Comparison of ENCODE assay signal across 10 cellular contexts in genomic region chr19:10408511-10409291, GRCh38. TPM values are rescaled to one million over a fixed set of nuclear protein-coding genes. Genes with fewer than 3 reads are reported as not detected.
DNase-seq lines count a peak whose midpoint lies in the region; ATAC-seq and TF ChIP-seq lines count a peak whose summit lies in the region.
"Had no signal": no experiment of that assay in that cellular context is flagged by ENCODE, and none has a peak within 500 bp of the region (broad histone marks: within the 10 kb centered on the region; RNA-seq: fewer than 3 reads in every experiment).

No MANE protein-coding gene starts in this region.

- H3K36me3 ChIP-seq in SK-N-SH (replicated peaks in 1 of 2; ENCODE audit: control insufficient read depth in 1 of 2, insufficient read depth in 2 of 2, low read length in 1 of 2): no peaks in the 10 kb centered on the region
- H3K36me3 ChIP-seq in vagina: no peaks in the 10 kb centered on the region

- no peak overlapping the region for H3K4me3 ChIP-seq in SK-N-SH (ENCODE audit: low read depth in 2 of 2, low read length in 1 of 2)
- H3K4me3 ChIP-seq in vagina: no peak overlapping the region

- no peaks in the 10 kb centered on the region for H3F3A ChIP-seq in SK-N-SH (replicated peaks; ENCODE audit: insufficient read depth)

- WGBS in SK-N-SH (ENCODE audit: low lambda C conversion rate): 79% methylated on average over 17 of the region's 18 CpGs

- H2AFZ ChIP-seq in SK-N-SH (ENCODE audit: low read depth): no peak overlapping the region

- H3K4me2 ChIP-seq in SK-N-SH: no peak overlapping the region

- no peak for TF ChIP-seq POLR2A in vagina (IDR thresholded peaks at IDR 0.05)

- H3K27me3 ChIP-seq in SK-N-SH (ENCODE audit: insufficient read depth) (no peaks in the 10 kb centered on the region), vagina (no peaks in the 10 kb centered on the region)

- H3K9me3 Mint-ChIP-seq in activated CD8-positive, alpha-beta T cell treated with anti-CD3 and anti-CD28 coated beads, Interleukin-2, amount 10 ng/mL, durations not matched to agents 7 days and 5 days (ENCODE audit: insufficient read depth): no peaks in the 10 kb centered on the region
- H3K9me3 Mint-ChIP-seq in stimulated activated naive CD8-positive, alpha-beta T cell treated with anti-CD3 and anti-CD28 coated beads, Interleukin-15, amount 100 ng/mL, for 72 hours: no peaks in the 10 kb centered on the region
- H3K9me3 Mint-ChIP-seq: nephron had no signal

- H3K9me3 ChIP-seq in SK-N-SH: no peaks in the 10 kb centered on the region
- H3K9me3 ChIP-seq in vagina: no peaks in the 10 kb centered on the region

- peaks cover 85% of the 10 kb centered on the region for H3K4me1 Mint-ChIP-seq in activated CD8-positive, alpha-beta T cell treated with anti-CD3 and anti-CD28 coated beads, Interleukin-2, amount 10 ng/mL, durations not matched to agents 7 days and 5 days (ENCODE audit: low read depth)
- peaks cover 94% of the 10 kb centered on the region for H3K4me1 Mint-ChIP-seq in stimulated activated naive CD8-positive, alpha-beta T cell treated with anti-CD3 and anti-CD28 coated beads, Interleukin-15, amount 100 ng/mL, for 72 hours

- TF ChIP-seq EP300 in SK-N-SH (IDR thresholded peaks at IDR 0.05; ENCODE audit: borderline replicate concordance in 1 of 2, low read depth in 1 of 2, low read length in 1 of 2): no peak

- no peak for ATAC-seq in SK-N-SH treated with all-trans-retinoic acid at 6 μM for 48 hours
- peak; percentile 29 for ATAC-seq in activated CD8-positive, alpha-beta T cell treated with anti-CD3 and anti-CD28 coated beads, Interleukin-2, amount 10 ng/mL, durations not matched to agents 7 days and 5 days
- peak; percentile 12 for ATAC-seq in left ventricle myocardium superior
- peak; percentile 79 for ATAC-seq in stimulated activated naive CD8-positive, alpha-beta T cell treated with anti-CD3 and anti-CD28 coated beads, Interleukin-15, amount 100 ng/mL, for 72 hours

- no peaks in the 10 kb centered on the region for H3K79me2 ChIP-seq in SK-N-SH (ENCODE audit: insufficient read depth)

- H3K4me3 Mint-ChIP-seq in activated CD8-positive, alpha-beta T cell treated with anti-CD3 and anti-CD28 coated beads, Interleukin-2, amount 10 ng/mL, durations not matched to agents 7 days and 5 days: peak overlapping the region; percentile 80
- peak overlapping the region; percentile 55 to 80 for H3K4me3 Mint-ChIP-seq in stimulated activated naive CD8-positive, alpha-beta T cell treated with anti-CD3 and anti-CD28 coated beads, Interleukin-15, amount 100 ng/mL, for 72 hours

- no peaks in the 10 kb centered on the region for H4K20me1 ChIP-seq in SK-N-SH (ENCODE audit: insufficient read depth)

- H3K4me1 ChIP-seq in SK-N-SH (ENCODE audit: control insufficient read depth in 1 of 2, insufficient read depth in 2 of 2, low read depth in 1 of 2, low read length in 1 of 2): no peaks in the 10 kb centered on the region; a peak in 1 of 4 replicates
- peaks cover 17% of the 10 kb centered on the region for H3K4me1 ChIP-seq in vagina

- H3K27me3 Mint-ChIP-seq in activated CD8-positive, alpha-beta T cell treated with anti-CD3 and anti-CD28 coated beads, Interleukin-2, amount 10 ng/mL, durations not matched to agents 7 days and 5 days (ENCODE audit: low read depth): no peaks in the 10 kb centered on the region
- H3K27me3 Mint-ChIP-seq in stimulated activated naive CD8-positive, alpha-beta T cell treated with anti-CD3 and anti-CD28 coated beads, Interleukin-15, amount 100 ng/mL, for 72 hours: no peaks in the 10 kb centered on the region

- POLR2A ChIA-PET in SK-N-SH (lab: Yijun Ruan, JAX): no interaction called here
- POLR2A ChIA-PET in activated CD8-positive, alpha-beta T cell treated with anti-CD3 and anti-CD28 coated beads, Interleukin-2, amount 10 ng/mL, durations not matched to agents 7 days and 5 days (lab: Charles Lee): interaction anchor here (0.7 to 8.8 kb wide), 7 partner anchors 9 to 551 kb away, joined by 3 to 239 read pairs (median 4); partner anchors contain the start of genes DNMT1 and PDE4A

- peak overlapping the region; percentile 96 for H3K27ac Mint-ChIP-seq in activated CD8-positive, alpha-beta T cell treated with anti-CD3 and anti-CD28 coated beads, Interleukin-2, amount 10 ng/mL, durations not matched to agents 7 days and 5 days
- peak overlapping the region; percentile 64 to 89 for H3K27ac Mint-ChIP-seq in stimulated activated naive CD8-positive, alpha-beta T cell treated with anti-CD3 and anti-CD28 coated beads, Interleukin-15, amount 100 ng/mL, for 72 hours
- H3K27ac Mint-ChIP-seq: nephron had no signal

- H3K36me3 Mint-ChIP-seq in activated CD8-positive, alpha-beta T cell treated with anti-CD3 and anti-CD28 coated beads, Interleukin-2, amount 10 ng/mL, durations not matched to agents 7 days and 5 days (ENCODE audit: low read depth): peaks cover 18% of the 10 kb centered on the region

- H3K9me2 ChIP-seq in SK-N-SH: no peaks in the 10 kb centered on the region

- TF ChIP-seq RAD21 in SK-N-SH (IDR thresholded peaks at IDR 0.05; ENCODE audit: low read length): no peak

- CTCF ChIA-PET in SK-N-SH (lab: Yijun Ruan, JAX): interaction anchor here (14.8 kb wide), 1 partner anchor 10 kb away, joined by 313 read pairs; the partner anchor contains the start of gene PDE4A
- CTCF ChIA-PET in activated CD8-positive, alpha-beta T cell treated with anti-CD3 and anti-CD28 coated beads, Interleukin-2, amount 10 ng/mL, durations not matched to agents 7 days and 5 days (lab: Charles Lee): interaction anchor here (1.0 to 24.9 kb wide), 6 partner anchors 16 to 138 kb away, joined by 3 to 1132 read pairs (median 4); partner anchors contain the start of genes ICAM1 and PDE4A

- peak; percentile 34 for DNase-seq in SK-N-SH
- DNase-seq in activated CD8-positive, alpha-beta T cell treated with anti-CD3 and anti-CD28 coated beads, Interleukin-2, amount 10 ng/mL, durations not matched to agents 7 days and 5 days: peak; percentile 84
- DNase-seq in left ventricle myocardium superior: peak; percentile 70
- DNase-seq in stimulated activated naive CD8-positive, alpha-beta T cell treated with anti-CD3 and anti-CD28 coated beads, Interleukin-15, amount 100 ng/mL, for 72 hours: peak in 1 of 2 donors; percentile 75
- no peak for DNase-seq in DMS153 treated with DMSO at 0.1 percent for 48 hours (lab: John Stamatoyannopoulos, UW; ENCODE audit: unreplicated experiment)
- DNase-seq in vagina (ENCODE audit: extremely low spot score in 2 of 2): no peak
- DNase-seq in RPMI8226: no peak
- DNase-seq: trophoblast cell had no signal

- no peak overlapping the region for H3K27ac ChIP-seq in SK-N-SH (ENCODE audit: low read depth in 2 of 2, low read length in 1 of 2)
- no peak overlapping the region for H3K27ac ChIP-seq in vagina

- intact Hi-C loops in left ventricle myocardium superior (cut with micrococcal nuclease) (no loop called here), vagina (cut with DNase I) (no loop called here)

- no peak overlapping the region for H3K9ac ChIP-seq in SK-N-SH

- no peak for TF ChIP-seq CTCF in SK-N-SH (IDR thresholded peaks at IDR 0.05)
- TF ChIP-seq CTCF in vagina (IDR thresholded peaks at IDR 0.05): no peak

TF ChIP-seq in SK-N-SH, 30 proteins besides CTCF, POLR2A, EP300 and RAD21:
- TF ChIP-seq RXRA (IDR thresholded peaks at IDR 0.05; ENCODE audit: borderline replicate concordance, low read depth): no peak

TF ChIP-seq in SK-N-SH treated with all-trans-retinoic acid at 6 μM for 48 hours, 23 proteins besides CTCF, POLR2A, EP300 and RAD21:
- TF ChIP-seq POU6F1 (CRISPR knock-in tag; IDR thresholded peaks at IDR 0.05; ENCODE audit: borderline replicate concordance, low read depth) (no peak), CSDC2 (CRISPR knock-in tag; IDR thresholded peaks at IDR 0.05) (no peak), ZNF70 (CRISPR knock-in tag; IDR thresholded peaks at IDR 0.05) (no peak), ZNF8 (CRISPR knock-in tag; IDR thresholded peaks at IDR 0.05) (no peak), ESRRG (CRISPR knock-in tag; IDR thresholded peaks at IDR 0.05) (no peak), ZFP3 (CRISPR knock-in tag; IDR thresholded peaks at IDR 0.05) (no peak)

RNA-seq across cellular contexts. Expression of gene CDC37, which starts 5.4 kb away (rescaled TPM):
- polyA plus RNA-seq in SK-N-SH (2012; rRNA removed): 1,026 and 1,054 TPM in 2 replicates
- 593 and 675 TPM in 2 replicates for polyA plus RNA-seq in SK-N-SH (2012; cell fraction: cytosol; rRNA removed)
- polyA plus RNA-seq in SK-N-SH (2012; cell fraction: nucleus; rRNA removed): 2,817 and 3,252 TPM in 2 replicates
- 100 to 1,000 TPM; 264 to 288 TPM for total RNA-seq in activated CD8-positive, alpha-beta T cell treated with anti-CD3 and anti-CD28 coated beads, Interleukin-2, amount 10 ng/mL, durations not matched to agents 7 days and 5 days
- 157 TPM for total RNA-seq in left ventricle myocardium superior
- total RNA-seq in vagina: 112 TPM

RNA-seq across cellular contexts. Expression of gene PDE4A, which starts 11.6 kb away (rescaled TPM):
- 2.3 and 2.9 TPM in 2 replicates for polyA plus RNA-seq in SK-N-SH (2012; rRNA removed)
- polyA plus RNA-seq in SK-N-SH (2012; cell fraction: cytosol; rRNA removed): 2.0 and 2.8 TPM in 2 replicates
- polyA plus RNA-seq in SK-N-SH (2012; cell fraction: nucleus; rRNA removed): 5.6 and 6.7 TPM in 2 replicates
- total RNA-seq in activated CD8-positive, alpha-beta T cell treated with anti-CD3 and anti-CD28 coated beads, Interleukin-2, amount 10 ng/mL, durations not matched to agents 7 days and 5 days: 10 to 100 TPM; 54.2 to 56.0 TPM
- total RNA-seq in left ventricle myocardium superior (36.1 TPM), vagina (16.7 TPM)

RNA-seq across cellular contexts. Expression of gene TYK2, which starts 28.3 kb away (rescaled TPM):
- polyA plus RNA-seq in SK-N-SH (2012; rRNA removed): 34.8 and 44.6 TPM in 2 replicates
- 11.9 and 17.2 TPM in 2 replicates for polyA plus RNA-seq in SK-N-SH (2012; cell fraction: cytosol; rRNA removed)
- 343 and 417 TPM in 2 replicates for polyA plus RNA-seq in SK-N-SH (2012; cell fraction: nucleus; rRNA removed)
- total RNA-seq in activated CD8-positive, alpha-beta T cell treated with anti-CD3 and anti-CD28 coated beads, Interleukin-2, amount 10 ng/mL, durations not matched to agents 7 days and 5 days: 100 to 1,000 TPM; 216 to 240 TPM
- total RNA-seq in left ventricle myocardium superior: 56.0 TPM
- 115 TPM for total RNA-seq in vagina

Comparison
In these comparisons a context has a peak if more than half of its experiments do, and no peak if none do; other contexts are left out.
1. DNase-seq: peak in SK-N-SH (single experiment), activated CD8-positive, alpha-beta T cell treated with anti-CD3 and anti-CD28 coated beads, Interleukin-2, amount 10 ng/mL, durations not matched to agents 7 days and 5 days (single experiment) and left ventricle myocardium superior (single experiment); none in DMS153 treated with DMSO at 0.1 percent for 48 hours (single experiment), vagina (0 of 2) and RPMI8226 (single experiment).